18 cellular contexts compared by ENCODE assay signal in the genomic region with DNA sequence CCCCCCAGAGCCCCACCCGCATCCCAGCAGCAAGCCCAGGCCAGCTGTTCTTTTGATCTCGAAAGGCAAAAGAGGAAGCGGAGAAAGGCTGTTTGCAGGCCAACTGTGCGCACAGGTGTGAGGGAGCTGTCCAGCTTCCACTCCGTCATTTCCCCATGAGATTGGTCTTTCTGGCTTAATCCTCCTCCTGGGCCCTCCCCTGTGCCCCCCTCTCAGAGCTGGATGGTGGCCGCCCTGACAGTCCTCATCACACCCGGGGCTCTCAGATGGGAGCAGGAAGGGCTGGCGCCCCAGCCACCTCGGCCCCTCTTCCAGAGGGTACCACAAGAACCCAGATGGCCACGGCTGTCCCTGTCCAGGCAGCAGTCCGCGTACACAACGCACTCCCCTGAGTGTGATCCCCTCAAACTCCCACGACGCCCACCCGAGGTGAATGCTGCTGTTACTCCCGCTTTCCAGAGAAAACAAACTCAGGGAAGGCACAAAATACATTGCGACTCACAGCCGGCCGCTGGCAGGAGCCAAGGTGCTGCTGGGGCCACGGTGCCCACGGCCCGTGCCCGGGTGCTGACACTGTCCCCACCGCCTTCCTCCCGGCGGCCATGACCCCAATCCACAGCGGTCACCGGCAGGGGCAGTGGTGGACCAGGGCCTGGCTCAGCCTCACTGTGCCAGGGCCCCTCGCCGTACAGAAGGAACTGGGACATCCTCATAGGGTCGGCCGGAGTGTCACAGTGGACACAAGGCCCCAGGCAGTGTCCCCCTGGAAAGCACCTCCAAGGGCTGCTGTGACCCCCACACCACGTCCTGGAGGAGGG.
DNase-seq lines count a peak whose midpoint lies in the region; ATAC-seq and TF ChIP-seq lines count a peak whose summit lies in the region.
"Had no signal": no experiment of that assay in that cellular context is flagged by ENCODE, and none has a peak within 500 bp of the region (broad histone marks: within the 10 kb centered on the region; RNA-seq: fewer than 3 reads in every experiment).

No MANE protein-coding gene starts in this region.

- in situ Hi-C loops in transverse colon (cut with MboI; ENCODE audit: low pct_ligation_motif_present in 1 of 4, low pct_unique_long_range_greater_than_20kb in 1 of 4, low sequenced_read_pairs in 3 of 4) = no loop called here

- no peak for TF ChIP-seq CTCF in right atrium auricular region (IDR thresholded peaks at IDR 0.05)
- TF ChIP-seq CTCF in transverse colon (IDR thresholded peaks at IDR 0.05) = no peak
- TF ChIP-seq CTCF in body of pancreas (IDR thresholded peaks at IDR 0.05) = no peak
- no peak for TF ChIP-seq CTCF in tibial nerve (IDR thresholded peaks at IDR 0.05)

- TF ChIP-seq EP300 in transverse colon (IDR thresholded peaks at IDR 0.05; ENCODE audit: low read depth) (no peak), tibial nerve (IDR thresholded peaks at IDR 0.05) (no peak)

- H3K9me3 ChIP-seq in right atrium auricular region = peaks cover 0 to 6% of the 10 kb centered on the region in 2 donors
- peaks cover 5 to 9% of the 10 kb centered on the region in 2 donors for H3K9me3 ChIP-seq in transverse colon
- H3K9me3 ChIP-seq in body of pancreas = peaks cover 0 to 5% (median 0%) of the 10 kb centered on the region in 3 donors
- peaks cover 0 to 27% (median 0%) of the 10 kb centered on the region in 4 donors for H3K9me3 ChIP-seq in tibial nerve
- H3K9me3 ChIP-seq: pancreas had no signal

- no peak overlapping the region for H3K4me3 ChIP-seq in right atrium auricular region
- H3K4me3 ChIP-seq in transverse colon = no peak overlapping the region
- no peak overlapping the region for H3K4me3 ChIP-seq in body of pancreas
- no peak overlapping the region for H3K4me3 ChIP-seq in tibial nerve
- H3K4me3 ChIP-seq: breast epithelium, mucosa of descending colon, pancreas had no signal

- 86 to 89% methylated on average over 3 to 33 of the region's 34 CpGs for WGBS in transverse colon (ENCODE audit: low coverage in 1 of 2), 2 donors
- 80 to 88% methylated on average over 15 to 30 of the region's 34 CpGs for WGBS in body of pancreas, 2 donors
- 74 to 76% methylated on average over 22 to 32 of the region's 34 CpGs for WGBS in tibial nerve, 2 donors

- TF ChIP-seq POLR2A in transverse colon (IDR thresholded peaks at IDR 0.05) (no peak), body of pancreas (IDR thresholded peaks at IDR 0.05) (no peak), tibial nerve (IDR thresholded peaks at IDR 0.05) (no peak)

- H3K36me3 ChIP-seq in right atrium auricular region (no peaks in the 10 kb centered on the region), transverse colon (no peaks in the 10 kb centered on the region), body of pancreas (replicated peaks in 1 of 2; ENCODE audit: insufficient read depth in 1 of 2, low read depth in 2 of 2) (no peaks in the 10 kb centered on the region), tibial nerve (no peaks in the 10 kb centered on the region)
- H3K36me3 ChIP-seq: breast epithelium, pancreas had no signal

- no peaks in the 10 kb centered on the region for H3K27me3 ChIP-seq in right atrium auricular region
- no peaks in the 10 kb centered on the region for H3K27me3 ChIP-seq in transverse colon
- no peaks in the 10 kb centered on the region for H3K27me3 ChIP-seq in body of pancreas
- no peaks in the 10 kb centered on the region for H3K27me3 ChIP-seq in tibial nerve
- H3K27me3 ChIP-seq: breast epithelium, pancreas had no signal

- DNase-seq in Right ventricle myocardium inferior (ENCODE audit: missing footprints) (peak; percentile 50), right atrium auricular region (ENCODE audit: low spot score) (no peak), NCI-H69 (lab: John Stamatoyannopoulos, UW) (peak; percentile 76), germinal center (ENCODE audit: low spot score) (peak; percentile 81), transverse colon (peak; percentile 50), body of pancreas (no peak), tibial nerve (ENCODE audit: low spot score in 2 of 2) (no peak)
- DNase-seq: effector memory CD4-positive, alpha-beta T cell; KG1; NCI-H2107; stimulated activated CD4-positive, alpha-beta T cell treated with anti-CD3 and anti-CD28 coated beads, Interleukin-1b, Interleukin-23, amount 100 ng/mL, for 48 hours; stimulated activated CD8-positive, alpha-beta memory T cell treated with anti-CD3 and anti-CD28 coated beads, Interleukin-4, amount 100 ng/mL, for 48 hours; T-helper 9 cell had no signal

- no peak overlapping the region for H3K27ac ChIP-seq in right atrium auricular region
- H3K27ac ChIP-seq in transverse colon = no peak overlapping the region
- H3K27ac ChIP-seq in body of pancreas = no peak overlapping the region
- no peak overlapping the region for H3K27ac ChIP-seq in tibial nerve
- H3K27ac ChIP-seq: breast epithelium, pancreas had no signal

- H3K4me1 ChIP-seq in right atrium auricular region (no peaks in the 10 kb centered on the region), transverse colon (no peaks in the 10 kb centered on the region), body of pancreas (peaks cover 15% of the 10 kb centered on the region), tibial nerve (peaks cover 0 to 13% (median 2%) of the 10 kb centered on the region in 4 donors)
- H3K4me1 ChIP-seq: breast epithelium had no signal

- intact Hi-C loops in Right ventricle myocardium inferior (cut with DNase I) = no loop called here
- intact Hi-C loops in transverse colon (cut with DNase I; ENCODE audit: low total_unique reads) = no loop called here
- intact Hi-C loops in body of pancreas (cut with DNase I) = no loop called here

- no peak for ATAC-seq in Right ventricle myocardium inferior
- no peak for ATAC-seq in body of pancreas
- ATAC-seq in GM19467 (IDR thresholded peaks at IDR 0.05; ENCODE audit: unreplicated experiment) = no peak
- ATAC-seq: mucosa of descending colon, Panc1, pancreas had no signal

Comparison
In these comparisons a context has a peak if more than half of its experiments do, and no peak if none do; other contexts are left out.
1. DNase-seq: peak in Right ventricle myocardium inferior (single experiment), NCI-H69 (single experiment), germinal center (single experiment) and transverse colon (single experiment); none in right atrium auricular region (single experiment), body of pancreas (0 of 4) and tibial nerve (0 of 2).